2 cellular contexts compared by ENCODE assay signal in the genomic region with DNA sequence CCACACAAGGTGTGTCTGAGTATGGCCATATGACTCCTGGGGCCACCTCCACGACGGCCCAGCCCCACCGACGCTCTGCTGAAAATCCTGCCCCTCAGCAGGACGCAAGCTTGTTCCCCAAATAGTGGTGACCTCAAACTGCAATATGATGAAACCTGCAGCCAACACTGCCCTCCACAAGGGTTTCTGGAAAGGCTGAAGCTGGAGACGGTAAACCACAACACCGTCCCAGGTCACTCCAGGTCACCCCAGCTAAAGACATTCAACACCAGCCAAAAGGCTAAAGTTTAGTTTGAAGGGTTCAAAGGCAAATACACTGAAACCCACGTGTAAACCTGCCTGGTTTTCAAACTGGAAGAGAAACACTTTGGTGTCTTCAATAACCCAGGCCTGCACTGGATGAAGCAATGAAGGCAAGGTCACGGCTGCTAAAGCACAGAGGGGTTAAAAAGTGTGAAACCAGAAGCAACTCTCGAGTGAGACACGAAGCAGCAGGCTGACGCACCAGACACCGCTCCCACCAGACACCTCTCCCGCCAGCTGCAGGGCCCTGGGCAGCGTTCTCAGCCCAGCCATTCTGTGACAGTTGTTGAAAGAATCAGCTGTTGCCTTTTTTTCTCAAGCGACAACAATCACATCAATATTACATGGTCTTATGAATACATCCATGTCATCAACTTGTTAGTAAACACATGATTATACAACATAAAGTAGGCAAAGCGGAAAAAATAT.
TF ChIP-seq lines count a peak whose summit lies in the region.

No MANE protein-coding gene starts in this region.

TF ChIP-seq in K562, 482 proteins besides CTCF, POLR2A, EP300 and RAD21 (continues in another document):
- TF ChIP-seq RFX5 (IDR thresholded peaks at IDR 0.05; ENCODE audit: low read depth, low read length) (no peak), SRF (CRISPR knock-in tag; IDR thresholded peaks at IDR 0.05) (0 out of 4 replicates have a peak, but pooled peaks of 1 of the 2 experiments have one; percentile 33), NFE2 (IDR thresholded peaks at IDR 0.05; ENCODE audit: low read depth) (peak; percentile 24; the same call in 1 of the 2 replicates), HIVEP1 (CRISPR knock-in tag; IDR thresholded peaks at IDR 0.05) (0 out of 2 replicates have a peak, but pooled peaks have one; percentile 41), FOSL1 (tag; conservative IDR thresholded peaks at IDR 0.05) (peak; percentile 43), ZNF77 (CRISPR knock-in tag; IDR thresholded peaks at IDR 0.05) (no peak), NCOA1 (IDR thresholded peaks at IDR 0.05; ENCODE audit: low read depth) (peak; percentile 78; the same call in 1 of the 2 replicates), ETV5 (CRISPR knock-in tag; IDR thresholded peaks at IDR 0.05; ENCODE audit: low read depth) (no peak), DNMT1 (IDR thresholded peaks at IDR 0.05) (no peak), ETS2 (tag; IDR thresholded peaks at IDR 0.05; ENCODE audit: borderline replicate concordance, poor library complexity, severe bottlenecking) (no peak), SNRNP70 (optimal IDR thresholded peaks at IDR 0.05; ENCODE audit: low read depth, low read length) (no peak), ZNF695 (CRISPR knock-in tag; IDR thresholded peaks at IDR 0.05) (no peak), TGIF2 (CRISPR knock-in tag; IDR thresholded peaks at IDR 0.05) (no peak), USF2 (CRISPR knock-in tag; IDR thresholded peaks at IDR 0.05) (peak; percentile 20; the same call in 1 of the 2 replicates), MBD2 (IDR thresholded peaks at IDR 0.05; ENCODE audit: borderline replicate concordance, low read depth) (no peak), GTF2F1 (IDR thresholded peaks at IDR 0.05; ENCODE audit: low read depth, low read length) (no peak), HMGN3 (IDR thresholded peaks at IDR 0.05; ENCODE audit: borderline replicate concordance, extremely low read depth, insufficient read length, low read depth, low read length) (no peak), KHSRP (IDR thresholded peaks at IDR 0.05) (no peak), SP1 (CRISPR knock-in tag; IDR thresholded peaks at IDR 0.05) (no peak), ZFP1 (CRISPR knock-in tag; IDR thresholded peaks at IDR 0.05) (no peak), CHD2 (IDR thresholded peaks at IDR 0.05; ENCODE audit: low read depth, low read length) (no peak), IRF9 (tag; IDR thresholded peaks at IDR 0.05) (no peak), ZNF121 (CRISPR knock-in tag; conservative IDR thresholded peaks at IDR 0.05) (no peak), TRIM25 (IDR thresholded peaks at IDR 0.05; ENCODE audit: borderline replicate concordance) (no peak), PURB (CRISPR knock-in tag; IDR thresholded peaks at IDR 0.05; ENCODE audit: low read depth) (no peak), MTA3 (IDR thresholded peaks at IDR 0.05; ENCODE audit: borderline replicate concordance) (peak; percentile 31; the same call in 1 of the 2 replicates), SREBF2 (CRISPR knock-in tag; IDR thresholded peaks at IDR 0.05) (no peak), ZNF253 (CRISPR knock-in tag; conservative IDR thresholded peaks at IDR 0.05) (no peak), POLR2AphosphoS5 (IDR thresholded peaks at IDR 0.05; ENCODE audit: control insufficient read depth, insufficient read depth, low read depth, low read length) (no peak)
- TF ChIP-seq, protein P1, sequence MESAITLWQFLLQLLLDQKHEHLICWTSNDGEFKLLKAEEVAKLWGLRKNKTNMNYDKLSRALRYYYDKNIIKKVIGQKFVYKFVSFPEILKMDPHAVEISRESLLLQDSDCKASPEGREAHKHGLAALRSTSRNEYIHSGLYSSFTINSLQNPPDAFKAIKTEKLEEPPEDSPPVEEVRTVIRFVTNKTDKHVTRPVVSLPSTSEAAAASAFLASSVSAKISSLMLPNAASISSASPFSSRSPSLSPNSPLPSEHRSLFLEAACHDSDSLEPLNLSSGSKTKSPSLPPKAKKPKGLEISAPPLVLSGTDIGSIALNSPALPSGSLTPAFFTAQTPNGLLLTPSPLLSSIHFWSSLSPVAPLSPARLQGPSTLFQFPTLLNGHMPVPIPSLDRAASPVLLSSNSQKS (CRISPR knock-in tag; IDR thresholded peaks at IDR 0.05) = no peak

TF ChIP-seq in GM23338, 12 proteins besides CTCF, POLR2A, EP300 and RAD21:
- no peak for TF ChIP-seq ZNF114 (CRISPR knock-in tag; IDR thresholded peaks at IDR 0.05)
- TF ChIP-seq CREB1 (CRISPR knock-in tag; IDR thresholded peaks at IDR 0.05; ENCODE audit: low read depth) = no peak
